ENCODE assay signal across 7 cellular contexts in the genomic region with DNA sequence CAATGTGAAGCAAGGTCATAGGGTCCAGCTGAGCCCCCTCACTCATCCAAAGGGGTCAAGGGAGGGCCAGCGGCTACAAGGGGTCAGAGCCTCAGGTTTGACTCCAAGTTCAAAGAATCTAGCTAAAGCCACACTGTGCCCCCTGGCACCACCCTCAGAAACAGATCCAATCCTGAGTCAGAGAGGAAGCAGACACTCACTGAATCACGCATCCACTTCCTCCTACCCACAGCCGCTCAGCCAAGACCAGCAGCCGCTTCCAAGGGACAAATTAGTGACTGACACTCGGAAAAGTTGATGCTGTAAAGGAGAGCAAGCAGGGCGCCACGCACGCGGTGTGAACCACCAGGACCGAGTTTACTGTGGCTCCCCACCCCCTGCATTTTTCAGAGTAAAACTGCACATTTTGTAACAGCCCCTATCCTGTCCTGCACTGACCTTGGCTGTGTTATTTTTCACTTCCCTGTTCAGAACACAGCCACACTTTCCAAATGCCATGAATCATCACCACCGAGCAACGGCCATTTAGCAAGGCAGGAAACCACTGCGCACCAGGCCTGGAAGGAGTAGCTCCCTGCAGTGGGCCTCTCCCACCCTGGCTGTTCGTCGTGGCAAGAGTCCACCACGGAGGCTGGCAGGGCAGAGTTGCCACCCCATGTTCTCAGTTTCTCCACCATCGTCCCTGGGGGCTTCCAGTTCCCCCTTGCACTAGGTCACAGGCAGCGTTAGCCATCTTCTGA.
DNase-seq lines count a peak whose midpoint lies in the region; ATAC-seq and TF ChIP-seq lines count a peak whose summit lies in the region.

No MANE protein-coding gene starts in this region.

- H3K36me3 Mint-ChIP-seq in chondrocyte (ENCODE audit: low read depth): no peaks in the 10 kb centered on the region

- H3K4me1 Mint-ChIP-seq in chondrocyte (ENCODE audit: low read depth): peaks cover 73% of the 10 kb centered on the region

- H3K9me3 Mint-ChIP-seq in chondrocyte (ENCODE audit: low read depth): peaks cover 6% of the 10 kb centered on the region

- H3K4me3 Mint-ChIP-seq in chondrocyte (ENCODE audit: unreplicated experiment): peak overlapping the region; percentile 42

- peak; percentile 36 for ATAC-seq in GM19351 (IDR thresholded peaks at IDR 0.05; ENCODE audit: unreplicated experiment)

- H3K27me3 Mint-ChIP-seq in chondrocyte (ENCODE audit: low read depth): no peaks in the 10 kb centered on the region

- H3K27ac Mint-ChIP-seq in chondrocyte (ENCODE audit: unreplicated experiment): peak overlapping the region; percentile 96

- TF ChIP-seq CTCF in chondrocyte (IDR thresholded peaks at IDR 0.05): no peak

- peak; percentile 98 for DNase-seq in HT1080 (ENCODE audit: low read depth)
- DNase-seq in activated CD4-positive, alpha-beta T cell treated with anti-CD3 and anti-CD28 coated beads for 1 hour: peak; percentile 66
- DNase-seq in chondrocyte (ENCODE audit: low spot score): peak; percentile 86
- peak; percentile 74 for DNase-seq in medulla oblongata (ENCODE audit: extremely low spot score)
- DNase-seq in stimulated activated CD8-positive, alpha-beta memory T cell treated with anti-CD3 and anti-CD28 coated beads, Interleukin-12 subunit alpha, Interleukin-12 subunit beta, amount 100 ng/mL, for 1 hour (ENCODE audit: low read depth): peak; percentile 49
- DNase-seq in COR-L47 (lab: John Stamatoyannopoulos, UW): no peak
